ENCODE assay signal across 16 cellular contexts in genomic region chr3:159029306-159030026, GRCh38. TPM values are rescaled to one million over a fixed set of nuclear protein-coding genes. Genes with fewer than 3 reads are reported as not detected.
A peak's percentile ranks its signal among the peaks of the same experiment; 100 is the strongest.
DNase-seq lines count a peak whose midpoint lies in the region; ATAC-seq and TF ChIP-seq lines count a peak whose summit lies in the region.
"Had no signal": no experiment of that assay in that cellular context is flagged by ENCODE, and none has a peak within 500 bp of the region (broad histone marks: within the 10 kb centered on the region; RNA-seq: fewer than 3 reads in every experiment).

No MANE protein-coding gene starts in this region.

- DNase-seq in fibroblast of villous mesenchyme (ENCODE audit: low read depth): peak; percentile 5
- no peak for DNase-seq in left lung
- DNase-seq in NCI-H1694 (lab: John Stamatoyannopoulos, UW): no peak
- no peak for DNase-seq in COLO829 (ENCODE audit: low spot score)
- DNase-seq in stimulated activated CD4-positive, alpha-beta T cell treated with anti-CD3 and anti-CD28 coated beads, Interleukin-2, amount 100 ng/mL, for 48 hours: no peak
- DNase-seq: C1 segment of cervical spinal cord, EL, nucleus accumbens, spleen, tibial artery had no signal

- no peaks in the 10 kb centered on the region for H3K36me3 ChIP-seq in left lung
- H3K36me3 ChIP-seq: spleen, tibial artery had no signal

- peaks cover 0 to 11% of the 10 kb centered on the region in 2 donors for H3K9me3 ChIP-seq in left lung
- H3K9me3 ChIP-seq: tibial artery had no signal

- no peaks in the 10 kb centered on the region for H3K4me1 ChIP-seq in left lung
- H3K4me1 ChIP-seq: spleen, tibial artery had no signal

- no peaks in the 10 kb centered on the region for H3K27me3 ChIP-seq in left lung
- H3K27me3 ChIP-seq: spleen, tibial artery had no signal

- TF ChIP-seq CTCF in fibroblast of villous mesenchyme (IDR thresholded peaks at IDR 0.05; ENCODE audit: insufficient read depth, low read depth, low read length) (no peak), left lung (IDR thresholded peaks at IDR 0.05) (no peak)

- H3K27ac ChIP-seq in left lung: no peak overlapping the region
- H3K27ac ChIP-seq: spleen, tibial artery had no signal

- H3K4me3 ChIP-seq in fibroblast of villous mesenchyme (ENCODE audit: low read depth, low read length) (no peak overlapping the region), left lung (no peak overlapping the region)
- H3K4me3 ChIP-seq: spleen, tibial artery had no signal

- peak; percentile 74 for ATAC-seq in GM18873 (IDR thresholded peaks at IDR 0.05; ENCODE audit: low FRiP score, unreplicated experiment)
- ATAC-seq in GM21723 (IDR thresholded peaks at IDR 0.05; ENCODE audit: unreplicated experiment): peak; percentile 75
- ATAC-seq in HG03097 (IDR thresholded peaks at IDR 0.05; ENCODE audit: low FRiP score, unreplicated experiment): peak; percentile 58
- no peak for ATAC-seq in left lung

- intact Hi-C loops in left lung (cut with DNase I): no loop called here

RNA-seq across cellular contexts. Expression of gene IQCJ, which starts 39.7 kb away (rescaled TPM):
- total RNA-seq in fibroblast of villous mesenchyme (under 0.01 and 0.64 TPM in 2 replicates), left lung (not detected)
- total RNA-seq: activated T-helper 2 cell treated with anti-CD3 and anti-CD28 coated beads, Interferon-gamma antibody, Interleukin-2, Interleukin-4, amounts not matched to agents 10 μg/mL and 5 μg/mL and 100 μg/mL, durations not matched to agents 14 hours and 24 hours and 36 hours; OCI-LY7; spleen; T-helper 1 cell treated with Interleukin-12 subunit alpha and Interleukin-12 subunit beta and Interleukin-4 antibody, amounts not matched to agents 30 ng/mL and 1 ng/mL, for 36 hours had no signal
